15 cellular contexts compared by ENCODE assay signal in genomic region chr20:40493071-40493470, GRCh38.
DNase-seq lines count a peak whose midpoint lies in the region; ATAC-seq and TF ChIP-seq lines count a peak whose summit lies in the region.
"Had no signal": no experiment of that assay in that cellular context is flagged by ENCODE, and none has a peak within 500 bp of the region (broad histone marks: within the 10 kb centered on the region; RNA-seq: fewer than 3 reads in every experiment).

No MANE protein-coding gene starts in this region.

- H4K8ac ChIP-seq in neuronal stem cell (ENCODE audit: low read depth, low read length) = no peak overlapping the region

- intact Hi-C loops in posterior vena cava (cut with DNase I) = no loop called here

- H3K27ac ChIP-seq in neuronal stem cell (replicated peaks; ENCODE audit: low read length) = no peak overlapping the region
- H3K27ac ChIP-seq: SK-N-MC had no signal

- H3K23ac ChIP-seq in neuronal stem cell (ENCODE audit: low read depth, low read length, poor library complexity) = no peak overlapping the region

- no peaks in the 10 kb centered on the region for H3K36me3 ChIP-seq in neuronal stem cell (replicated peaks in 1 of 2; ENCODE audit: control insufficient read depth in 2 of 2, insufficient read depth in 2 of 2, low read length in 2 of 2)

- H2BK5ac ChIP-seq in neuronal stem cell (ENCODE audit: low read length) = no peak overlapping the region

- H2AFZ ChIP-seq in neuronal stem cell (ENCODE audit: low read length) = no peak overlapping the region

- no peak overlapping the region for H3K18ac ChIP-seq in neuronal stem cell (ENCODE audit: low read length)

- no peak overlapping the region for H3K4me2 ChIP-seq in neuronal stem cell (ENCODE audit: insufficient read depth, low read length, poor library complexity, severe bottlenecking)

- H3K4ac ChIP-seq in neuronal stem cell (ENCODE audit: low read length) = no peak overlapping the region

- H3K14ac ChIP-seq in neuronal stem cell (ENCODE audit: low read length) = no peak overlapping the region

- no peaks in the 10 kb centered on the region for H3K79me1 ChIP-seq in neuronal stem cell (ENCODE audit: low read depth, low read length)

- no peak overlapping the region for H4K91ac ChIP-seq in neuronal stem cell (ENCODE audit: low read depth, low read length, poor library complexity)

- no peak overlapping the region for H2BK15ac ChIP-seq in neuronal stem cell (ENCODE audit: low read length)

- ATAC-seq in HG03045 (IDR thresholded peaks at IDR 0.05; ENCODE audit: unreplicated experiment) = no peak
- ATAC-seq: naive thymus-derived CD8-positive, alpha-beta T cell had no signal

- H2BK12ac ChIP-seq in neuronal stem cell (ENCODE audit: low read length) = no peak overlapping the region

- H3K4me3 ChIP-seq in fibroblast of pulmonary artery (replicated peaks; ENCODE audit: low read depth, low read length) (no peak overlapping the region), neuronal stem cell (ENCODE audit: low read length in 2 of 2) (no peak overlapping the region)
- H3K4me3 ChIP-seq: SK-N-MC had no signal

- H3K9me3 ChIP-seq in neuronal stem cell (replicated peaks in 1 of 2; ENCODE audit: control insufficient read depth in 2 of 2, insufficient read depth in 1 of 2, low read depth in 1 of 2, low read length in 2 of 2) = no peaks in the 10 kb centered on the region

- no peaks in the 10 kb centered on the region for H3K27me3 ChIP-seq in neuronal stem cell (ENCODE audit: control insufficient read depth in 3 of 3, insufficient read depth in 3 of 3, low read depth in 1 of 3, low read length in 3 of 3)

- WGBS in neuronal stem cell (ENCODE audit: extremely low coverage in 2 of 2, insufficient read length in 2 of 2, insufficient replicate concordance in 1 of 2), 2 donors = 100% methylated on average over 3 of the region's 4 CpGs; no CpG with 5 or more reads in 1 of the 2 donors

- H3K9ac ChIP-seq in neuronal stem cell (ENCODE audit: low read depth, low read length, poor library complexity) = no peak overlapping the region

- no peak overlapping the region for H2BK120ac ChIP-seq in neuronal stem cell (ENCODE audit: low read depth, low read length)

- no peaks in the 10 kb centered on the region for H3K4me1 ChIP-seq in neuronal stem cell (ENCODE audit: control insufficient read depth in 2 of 2, insufficient read depth in 1 of 2, low read depth in 1 of 2, low read length in 2 of 2)

- peak; percentile 2 for DNase-seq in COR-L47 (lab: John Stamatoyannopoulos, UW)
- DNase-seq in NCI-H69 (lab: John Stamatoyannopoulos, UW) = peak; percentile 4
- peak; percentile 82 for DNase-seq in fibroblast of pulmonary artery (ENCODE audit: low read depth)
- DNase-seq in posterior vena cava (ENCODE audit: low spot score) = peak; percentile 83
- no peak for DNase-seq in neuronal stem cell (ENCODE audit: low spot score)
- DNase-seq in DMS53 (lab: John Stamatoyannopoulos, UW) = no peak
- no peak for DNase-seq in activated CD4-positive, alpha-beta T cell treated with anti-CD3 and anti-CD28 coated beads for 1 hour
- DNase-seq: activated T-cell treated with anti-CD3 and anti-CD28 coated beads for 4 hours; C1 segment of cervical spinal cord; immature natural killer cell; MM.1S; naive thymus-derived CD8-positive, alpha-beta T cell; NCI-H524 had no signal

- no peak for TF ChIP-seq CTCF in fibroblast of pulmonary artery (IDR thresholded peaks at IDR 0.05; ENCODE audit: low read length, missing control alignments)

- no peak overlapping the region for H2AK5ac ChIP-seq in neuronal stem cell (ENCODE audit: low read depth, low read length)

Comparison
In these comparisons a context has a peak if more than half of its experiments do, and no peak if none do; other contexts are left out.
1. DNase-seq: peak in COR-L47 (single experiment), NCI-H69 (single experiment), fibroblast of pulmonary artery (single experiment) and posterior vena cava (single experiment); none in neuronal stem cell (single experiment), DMS53 (single experiment) and activated CD4-positive, alpha-beta T cell treated with anti-CD3 and anti-CD28 coated beads for 1 hour (single experiment).